ENCODE assay signal across 13 cellular contexts in the genomic region with DNA sequence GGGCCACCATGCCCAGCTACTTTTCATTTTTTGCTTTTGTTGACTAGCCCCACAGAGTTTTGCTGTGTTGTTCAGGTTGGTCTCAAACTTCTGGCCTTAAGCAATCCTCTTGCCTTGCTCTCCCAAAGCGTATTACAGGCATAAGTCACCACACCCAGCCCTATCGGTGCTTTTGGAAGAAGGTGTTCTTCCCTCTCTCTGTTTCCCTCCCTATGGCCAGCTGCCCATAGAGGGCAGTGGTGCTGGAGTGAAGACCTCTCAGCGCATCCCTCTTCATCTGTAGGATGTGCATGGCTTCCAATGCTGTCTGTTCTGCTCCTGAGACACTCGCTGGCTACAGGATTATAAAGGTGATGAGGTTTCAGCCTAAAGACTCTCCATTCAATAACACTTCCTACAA. TPM values are rescaled to one million over a fixed set of nuclear protein-coding genes. Genes with fewer than 3 reads are reported as not detected.
DNase-seq lines count a peak whose midpoint lies in the region; ATAC-seq, FAIRE-seq and TF ChIP-seq lines count a peak whose summit lies in the region.
"Had no signal": no experiment of that assay in that cellular context is flagged by ENCODE, and none has a peak within 500 bp of the region (broad histone marks: within the 10 kb centered on the region; RNA-seq: fewer than 3 reads in every experiment).

No MANE protein-coding gene starts in this region.

- no peak overlapping the region for H3K4me3 ChIP-seq in BLaER1
- H3K4me3 ChIP-seq in Panc1 (ENCODE audit: low read depth in 2 of 2, low read length in 2 of 2) = no peak overlapping the region
- no peak overlapping the region for H3K4me3 ChIP-seq in thyroid gland (replicated peaks in 1 of 3)
- H3K4me3 ChIP-seq: right atrium auricular region had no signal

- POLR2A ChIA-PET in Panc1 (lab: Charles Lee) = no interaction called here

- no peaks in the 10 kb centered on the region for H3K36me3 Mint-ChIP-seq in T-helper 2 cell treated with Interferon-gamma antibody and Interleukin-4, amounts not matched to agents 5 μg/mL and 100 μg/mL, for 36 hours (ENCODE audit: low read depth)

- CTCF ChIA-PET in Panc1 (lab: Charles Lee) = no interaction called here

- BruUV-seq in Panc1 (replicated peaks; lab: Mats Ljungman, UMichigan) = no TSS peak

- peaks cover 19% of the 10 kb centered on the region for H4K20me1 ChIP-seq in BLaER1

- H3K4me1 Mint-ChIP-seq in T-helper 2 cell treated with Interferon-gamma antibody and Interleukin-4, amounts not matched to agents 5 μg/mL and 100 μg/mL, for 36 hours (ENCODE audit: low read depth) = peaks cover 7% of the 10 kb centered on the region

- H3K27me3 ChIP-seq in BLaER1 = no peaks in the 10 kb centered on the region
- no peaks in the 10 kb centered on the region for H3K27me3 ChIP-seq in Panc1 (ENCODE audit: control insufficient read depth, insufficient read depth, low read length)
- peaks cover 22% of the 10 kb centered on the region for H3K27me3 ChIP-seq in foreskin keratinocyte
- H3K27me3 ChIP-seq in thyroid gland = no peaks in the 10 kb centered on the region
- H3K27me3 ChIP-seq: right atrium auricular region had no signal

- TF ChIP-seq CTCF in Panc1 (IDR thresholded peaks at IDR 0.05) (no peak), foreskin keratinocyte (conservative IDR thresholded peaks at IDR 0.05) (peak; percentile 44), thyroid gland (IDR thresholded peaks at IDR 0.05) (no peak)

- H3K9ac ChIP-seq in BLaER1 = 0 out of 2 replicates have a peak overlapping the region, but pooled peaks have one; percentile 91

- peak overlapping the region; percentile 92; the same call in 1 of the 2 replicates for H3K27ac ChIP-seq in BLaER1
- no peak overlapping the region for H3K27ac ChIP-seq in Panc1 (ENCODE audit: low read length)
- H3K27ac ChIP-seq in foreskin keratinocyte = no peak overlapping the region
- H3K27ac ChIP-seq in thyroid gland = no peak overlapping the region
- H3K27ac ChIP-seq: right atrium auricular region had no signal

- ATAC-seq in Panc1 (peak; percentile 75), foreskin keratinocyte (no peak)
- ATAC-seq: effector memory CD8-positive, alpha-beta T cell had no signal

- H3K36me3 ChIP-seq in BLaER1 (peaks cover 8% of the 10 kb centered on the region), Panc1 (ENCODE audit: control insufficient read depth, insufficient read depth, low read length) (no peaks in the 10 kb centered on the region), thyroid gland (no peaks in the 10 kb centered on the region)
- H3K36me3 ChIP-seq: right atrium auricular region had no signal

- in situ Hi-C loops in Panc1 (cut with HindIII; ENCODE audit: low pct_unique_long_range_greater_than_20kb, low sequenced_read_pairs) = no loop called here

- H3K9me3 Mint-ChIP-seq in T-helper 2 cell treated with Interferon-gamma antibody and Interleukin-4, amounts not matched to agents 5 μg/mL and 100 μg/mL, for 36 hours = no peaks in the 10 kb centered on the region
- H3K9me3 Mint-ChIP-seq: effector memory CD8-positive, alpha-beta T cell had no signal

- peak overlapping the region; percentile 99 for H3K4me2 ChIP-seq in BLaER1

- intact Hi-C loops in Panc1 (cut with micrococcal nuclease; ENCODE audit: unreplicated experiment) (no loop called here), posterior cingulate gyrus (cut with DNase I) (no loop called here), thyroid gland (cut with DNase I) (no loop called here)

- peaks cover 4% of the 10 kb centered on the region for H3K27me3 Mint-ChIP-seq in T-helper 2 cell treated with Interferon-gamma antibody and Interleukin-4, amounts not matched to agents 5 μg/mL and 100 μg/mL, for 36 hours (ENCODE audit: low read depth)

- WGBS in thyroid gland, 2 donors = 84 to 93% methylated on average over 4 of the region's 4 CpGs

- H3K27ac Mint-ChIP-seq in T-helper 2 cell treated with Interferon-gamma antibody and Interleukin-4, amounts not matched to agents 5 μg/mL and 100 μg/mL, for 36 hours = no peak overlapping the region
- H3K27ac Mint-ChIP-seq: effector memory CD8-positive, alpha-beta T cell had no signal

- H3K4me1 ChIP-seq in BLaER1 (peaks cover 74% of the 10 kb centered on the region), Panc1 (ENCODE audit: control insufficient read depth, insufficient read depth, low read length) (no peaks in the 10 kb centered on the region), foreskin keratinocyte (no peaks in the 10 kb centered on the region), thyroid gland (no peaks in the 10 kb centered on the region)
- H3K4me1 ChIP-seq: right atrium auricular region had no signal

- H3K4me3 Mint-ChIP-seq in T-helper 2 cell treated with Interferon-gamma antibody and Interleukin-4, amounts not matched to agents 5 μg/mL and 100 μg/mL, for 36 hours = no peak overlapping the region
- H3K4me3 Mint-ChIP-seq: effector memory CD8-positive, alpha-beta T cell had no signal

- peak; percentile 63 for FAIRE-seq in GM12891 (lab: Jason Lieb, UNC)

- H3K9me3 ChIP-seq in BLaER1 (no peaks in the 10 kb centered on the region; the same call in 1 of the 2 replicates), Panc1 (ENCODE audit: control insufficient read depth, insufficient read depth, low read depth, low read length) (no peaks in the 10 kb centered on the region), thyroid gland (no peaks in the 10 kb centered on the region)
- H3K9me3 ChIP-seq: right atrium auricular region had no signal

- no peak for TF ChIP-seq POLR2A in GM12891 (IDR thresholded peaks at IDR 0.05; ENCODE audit: low read depth, low read length)
- TF ChIP-seq POLR2A in thyroid gland (IDR thresholded peaks at IDR 0.05) = no peak

- DNase-seq in GM12891 (ENCODE audit: insufficient read length, low spot score) = no peak
- DNase-seq in Panc1 (ENCODE audit: low read depth, low spot score) = no peak
- DNase-seq in foreskin keratinocyte = no peak
- no peak for DNase-seq in NCI-H146 treated with DMSO at 0.1 percent for 48 hours (lab: John Stamatoyannopoulos, UW; ENCODE audit: unreplicated experiment)
- no peak for DNase-seq in T-helper 2 cell treated with Interferon-gamma antibody and Interleukin-4, amounts not matched to agents 5 μg/mL and 100 μg/mL, for 36 hours (ENCODE audit: low spot score)
- DNase-seq in posterior cingulate gyrus = no peak
- DNase-seq in thyroid gland = no peak
- DNase-seq: effector memory CD8-positive, alpha-beta T cell; hippocampal formation; IMR-90 had no signal

TF ChIP-seq in GM12891, 5 proteins besides CTCF, POLR2A, EP300 and RAD21:
- TF ChIP-seq TAF1 (IDR thresholded peaks at IDR 0.05; ENCODE audit: low read depth, low read length) (no peak), POU2F2 (IDR thresholded peaks at IDR 0.05; ENCODE audit: low read depth, low read length) (no peak), SPI1 (IDR thresholded peaks at IDR 0.05; ENCODE audit: low read depth, low read length) (no peak), PAX5 (IDR thresholded peaks at IDR 0.05; ENCODE audit: insufficient read depth, low read length, severe bottlenecking) (no peak), POLR2AphosphoS5 (IDR thresholded peaks at IDR 0.05; ENCODE audit: low read depth, low read length) (no peak)

RNA-seq across cellular contexts. Expression of gene CD22, which starts 1.3 kb away (rescaled TPM):
- 165 TPM for polyA plus RNA-seq in GM12891 (2012; ENCODE audit: low read depth, missing spikeins)
- 0.74 TPM for total RNA-seq in Panc1 (2021; ENCODE audit: unreplicated experiment)
- 0.16 TPM for polyA plus RNA-seq in Panc1 (2012; ENCODE audit: insufficient read length)
- not detected in 2 replicates for total RNA-seq in foreskin keratinocyte
- polyA plus RNA-seq in foreskin keratinocyte = not detected in 2 replicates
- 10 to 100 TPM in 1 of 4 donors, 1 to 10 TPM in 2, under 1 TPM in 1; 0.68 to 18.4 (median 2.0) TPM for total RNA-seq in thyroid gland
- total RNA-seq: NCI-H460 had no signal

RNA-seq across cellular contexts. Expression of gene FFAR1, which starts 20.1 kb away (rescaled TPM):
- 2.2 TPM for polyA plus RNA-seq in GM12891 (2012; ENCODE audit: low read depth, missing spikeins)
- total RNA-seq in Panc1 (2021; ENCODE audit: unreplicated experiment) (not detected), foreskin keratinocyte (not detected in 2 replicates), thyroid gland (not detected)
- polyA plus RNA-seq in Panc1 (2012; ENCODE audit: insufficient read length) = not detected
- polyA plus RNA-seq in foreskin keratinocyte = not detected in 2 replicates
- total RNA-seq: IMR-90, NCI-H460, right atrium auricular region had no signal
- polyA plus RNA-seq: IMR-90 had no signal

RNA-seq across cellular contexts. Expression of gene FFAR3, which starts 30.6 kb away (rescaled TPM):
- polyA plus RNA-seq in GM12891 (2012; ENCODE audit: low read depth, missing spikeins) = 0.18 TPM
- total RNA-seq in Panc1 (2021; ENCODE audit: unreplicated experiment) (not detected), foreskin keratinocyte (not detected in 2 replicates), thyroid gland (under 1 TPM in 1 of 4 donors, not detected in 3; 0.45 TPM)
- not detected for polyA plus RNA-seq in Panc1 (2012; ENCODE audit: insufficient read length)
- polyA plus RNA-seq in foreskin keratinocyte = not detected in 2 replicates
- total RNA-seq: IMR-90, NCI-H460, right atrium auricular region had no signal
- polyA plus RNA-seq: IMR-90 had no signal

RNA-seq across cellular contexts. Expression of gene MAG, which starts 35.7 kb away (rescaled TPM):
- polyA plus RNA-seq in GM12891 (2012; ENCODE audit: low read depth, missing spikeins) = 0.21 TPM
- not detected for total RNA-seq in Panc1 (2021; ENCODE audit: unreplicated experiment)
- not detected for polyA plus RNA-seq in Panc1 (2012; ENCODE audit: insufficient read length)
- not detected in 2 replicates for total RNA-seq in foreskin keratinocyte
- polyA plus RNA-seq in foreskin keratinocyte = not detected in 2 replicates
- 10 to 100 TPM in 1 of 4 donors, 1 to 10 TPM in 2, not detected in 1; 1.7 to 19.2 (median 2.7) TPM for total RNA-seq in thyroid gland
- total RNA-seq: IMR-90, NCI-H460, right atrium auricular region had no signal
- polyA plus RNA-seq: IMR-90 had no signal

RNA-seq across cellular contexts. Expression of gene GPR42, which starts 43.2 kb away (rescaled TPM):
- polyA plus RNA-seq in GM12891 (2012; ENCODE audit: low read depth, missing spikeins) = 0.13 TPM
- total RNA-seq in Panc1 (2021; ENCODE audit: unreplicated experiment) (not detected), foreskin keratinocyte (not detected in 2 replicates), thyroid gland (under 1 TPM in 1 of 4 donors, not detected in 3; 0.27 TPM)
- not detected for polyA plus RNA-seq in Panc1 (2012; ENCODE audit: insufficient read length)
- polyA plus RNA-seq in foreskin keratinocyte = not detected in 2 replicates
- total RNA-seq: IMR-90, NCI-H460, right atrium auricular region had no signal
- polyA plus RNA-seq: IMR-90 had no signal
